Comparison of ENCODE assay signal across 1 cellular context in genomic region chr19:38374332-38375097, GRCh38.
TF ChIP-seq lines count a peak whose summit lies in the region.

Gene PSMD8 (plus strand): TSS chr19:38374571. CDS start chr19:38374602, 31 bp downstream.

TF ChIP-seq in HepG2, 621 proteins besides CTCF, POLR2A, EP300 and RAD21 (continued from another document and continues in another):
- TF ChIP-seq, protein P1, sequence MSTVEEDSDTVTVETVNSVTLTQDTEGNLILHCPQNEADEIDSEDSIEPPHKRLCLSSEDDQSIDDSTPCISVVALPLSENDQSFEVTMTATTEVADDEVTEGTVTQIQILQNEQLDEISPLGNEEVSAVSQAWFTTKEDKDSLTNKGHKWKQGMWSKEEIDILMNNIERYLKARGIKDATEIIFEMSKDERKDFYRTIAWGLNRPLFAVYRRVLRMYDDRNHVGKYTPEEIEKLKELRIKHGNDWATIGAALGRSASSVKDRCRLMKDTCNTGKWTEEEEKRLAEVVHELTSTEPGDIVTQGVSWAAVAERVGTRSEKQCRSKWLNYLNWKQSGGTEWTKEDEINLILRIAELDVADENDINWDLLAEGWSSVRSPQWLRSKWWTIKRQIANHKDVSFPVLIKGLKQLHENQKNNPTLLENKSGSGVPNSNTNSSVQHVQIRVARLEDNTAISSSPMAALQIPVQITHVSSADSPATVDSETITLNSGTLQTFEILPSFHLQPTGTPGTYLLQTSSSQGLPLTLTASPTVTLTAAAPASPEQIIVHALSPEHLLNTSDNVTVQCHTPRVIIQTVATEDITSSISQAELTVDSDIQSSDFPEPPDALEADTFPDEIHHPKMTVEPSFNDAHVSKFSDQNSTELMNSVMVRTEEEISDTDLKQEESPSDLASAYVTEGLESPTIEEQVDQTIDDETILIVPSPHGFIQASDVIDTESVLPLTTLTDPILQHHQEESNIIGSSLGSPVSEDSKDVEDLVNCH (CRISPR knock-in tag; IDR thresholded peaks at IDR 0.05), result no peak
- TF ChIP-seq ZBTB2 (CRISPR knock-in tag; IDR thresholded peaks at IDR 0.05; ENCODE audit: low read depth) (peak; percentile 73), ZNF83 (CRISPR knock-in tag; IDR thresholded peaks at IDR 0.05; ENCODE audit: borderline replicate concordance) (no peak), NONO (IDR thresholded peaks at IDR 0.05) (no peak), NONO (CRISPR knock-in tag; conservative IDR thresholded peaks at IDR 0.05) (peak; percentile 50), IRF2 (CRISPR knock-in tag; IDR thresholded peaks at IDR 0.05) (0 out of 2 replicates have a peak, but pooled peaks have one; percentile 65), FUBP1 (CRISPR knock-in tag; IDR thresholded peaks at IDR 0.05; ENCODE audit: borderline replicate concordance) (no peak), SRSF9 (IDR thresholded peaks at IDR 0.05; ENCODE audit: borderline replicate concordance, insufficient read depth, low read depth, low read length, poor library complexity, severe bottlenecking) (no peak), U2AF1 (optimal IDR thresholded peaks at IDR 0.05; ENCODE audit: low read depth, low read length) (no peak), JUND (CRISPR knock-in tag; IDR thresholded peaks at IDR 0.05) (peak; percentile 61; the same call in 1 of the 2 replicates), IRF1 (CRISPR knock-in tag; IDR thresholded peaks at IDR 0.05; ENCODE audit: low read depth) (no peak), ZNF318 (CRISPR knock-in tag; IDR thresholded peaks at IDR 0.05) (no peak), NR2F6 (IDR thresholded peaks at IDR 0.05) (no peak), NR2F6 (CRISPR knock-in tag; IDR thresholded peaks at IDR 0.05) (no peak; the same call in 1 of the 2 replicates), ZNF557 (CRISPR knock-in tag; IDR thresholded peaks at IDR 0.05) (peak; percentile 76), SMARCE1 (IDR thresholded peaks at IDR 0.05; ENCODE audit: borderline replicate concordance) (no peak), PBX3 (CRISPR knock-in tag; IDR thresholded peaks at IDR 0.05; ENCODE audit: borderline replicate concordance) (peak; percentile 63; the same call in 1 of the 2 replicates), ATF3 (CRISPR knock-in tag; IDR thresholded peaks at IDR 0.05) (peak; percentile 56), FOXK1 (CRISPR knock-in tag; IDR thresholded peaks at IDR 0.05; ENCODE audit: borderline replicate concordance, low read depth) (0 out of 2 replicates have a peak, but pooled peaks have one; percentile 49), MYC (CRISPR knock-in tag; IDR thresholded peaks at IDR 0.05; ENCODE audit: borderline replicate concordance) (peak; percentile 76), PAX8 (CRISPR knock-in tag; IDR thresholded peaks at IDR 0.05; ENCODE audit: borderline replicate concordance) (no peak), ZFAT (CRISPR knock-in tag; conservative IDR thresholded peaks at IDR 0.05) (no peak), ZNF570 (CRISPR knock-in tag; IDR thresholded peaks at IDR 0.05; ENCODE audit: borderline replicate concordance) (0 out of 2 replicates have a peak, but pooled peaks have one; percentile 57), TRIM24 (CRISPR knock-in tag; IDR thresholded peaks at IDR 0.05) (no peak), ZNF382 (CRISPR knock-in tag; IDR thresholded peaks at IDR 0.05; ENCODE audit: borderline replicate concordance) (no peak), HCFC1 (IDR thresholded peaks at IDR 0.05; ENCODE audit: low read depth, low read length) (peak; percentile 67; the same call in 1 of the 2 replicates), KDM5B (CRISPR knock-in tag; IDR thresholded peaks at IDR 0.05; ENCODE audit: borderline replicate concordance) (peak; percentile 92), TOE1 (CRISPR knock-in tag; IDR thresholded peaks at IDR 0.05) (peak; percentile 33; the same call in 1 of the 2 replicates), ZNF34 (CRISPR knock-in tag; IDR thresholded peaks at IDR 0.05; ENCODE audit: borderline replicate concordance) (peak; percentile 89; the same call in 1 of the 2 replicates), ZFP90 (CRISPR knock-in tag; IDR thresholded peaks at IDR 0.05; ENCODE audit: borderline replicate concordance) (no peak; the same call in 1 of the 2 replicates), ZNF558 (CRISPR knock-in tag; IDR thresholded peaks at IDR 0.05; ENCODE audit: borderline replicate concordance) (peak; percentile 90; the same call in 1 of the 2 replicates), SP5 (CRISPR knock-in tag; IDR thresholded peaks at IDR 0.05; ENCODE audit: borderline replicate concordance, low read depth) (peak; percentile 65), ZNF225 (CRISPR knock-in tag; IDR thresholded peaks at IDR 0.05) (peak; percentile 92), HDAC1 (CRISPR knock-in tag; IDR thresholded peaks at IDR 0.05) (peak; percentile 89), DNMT1 (CRISPR knock-in tag; IDR thresholded peaks at IDR 0.05) (peak; percentile 58; the same call in 1 of the 2 replicates), HDAC6 (IDR thresholded peaks at IDR 0.05; ENCODE audit: low read depth, low read length) (no peak)
- TF ChIP-seq, protein P2, sequence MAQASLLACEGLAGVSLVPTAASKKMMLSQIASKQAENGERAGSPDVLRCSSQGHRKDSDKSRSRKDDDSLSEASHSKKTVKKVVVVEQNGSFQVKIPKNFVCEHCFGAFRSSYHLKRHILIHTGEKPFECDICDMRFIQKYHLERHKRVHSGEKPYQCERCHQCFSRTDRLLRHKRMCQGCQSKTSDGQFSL (CRISPR knock-in tag; IDR thresholded peaks at IDR 0.05), result peak; percentile 96
- TF ChIP-seq, protein P3, sequence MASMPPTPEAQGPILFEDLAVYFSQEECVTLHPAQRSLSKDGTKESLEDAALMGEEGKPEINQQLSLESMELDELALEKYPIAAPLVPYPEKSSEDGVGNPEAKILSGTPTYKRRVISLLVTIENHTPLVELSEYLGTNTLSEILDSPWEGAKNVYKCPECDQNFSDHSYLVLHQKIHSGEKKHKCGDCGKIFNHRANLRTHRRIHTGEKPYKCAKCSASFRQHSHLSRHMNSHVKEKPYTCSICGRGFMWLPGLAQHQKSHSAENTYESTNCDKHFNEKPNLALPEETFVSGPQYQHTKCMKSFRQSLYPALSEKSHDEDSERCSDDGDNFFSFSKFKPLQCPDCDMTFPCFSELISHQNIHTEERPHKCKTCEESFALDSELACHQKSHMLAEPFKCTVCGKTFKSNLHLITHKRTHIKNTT (CRISPR knock-in tag; IDR thresholded peaks at IDR 0.05), result no peak
- TF ChIP-seq, protein P4, sequence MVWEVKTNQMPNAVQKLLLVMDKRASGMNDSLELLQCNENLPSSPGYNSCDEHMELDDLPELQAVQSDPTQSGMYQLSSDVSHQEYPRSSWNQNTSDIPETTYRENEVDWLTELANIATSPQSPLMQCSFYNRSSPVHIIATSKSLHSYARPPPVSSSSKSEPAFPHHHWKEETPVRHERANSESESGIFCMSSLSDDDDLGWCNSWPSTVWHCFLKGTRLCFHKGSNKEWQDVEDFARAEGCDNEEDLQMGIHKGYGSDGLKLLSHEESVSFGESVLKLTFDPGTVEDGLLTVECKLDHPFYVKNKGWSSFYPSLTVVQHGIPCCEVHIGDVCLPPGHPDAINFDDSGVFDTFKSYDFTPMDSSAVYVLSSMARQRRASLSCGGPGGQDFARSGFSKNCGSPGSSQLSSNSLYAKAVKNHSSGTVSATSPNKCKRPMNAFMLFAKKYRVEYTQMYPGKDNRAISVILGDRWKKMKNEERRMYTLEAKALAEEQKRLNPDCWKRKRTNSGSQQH (CRISPR knock-in tag; IDR thresholded peaks at IDR 0.05; ENCODE audit: low read depth), result peak; percentile 78
